ENCODE assay signal across 19 cellular contexts in the genomic region with DNA sequence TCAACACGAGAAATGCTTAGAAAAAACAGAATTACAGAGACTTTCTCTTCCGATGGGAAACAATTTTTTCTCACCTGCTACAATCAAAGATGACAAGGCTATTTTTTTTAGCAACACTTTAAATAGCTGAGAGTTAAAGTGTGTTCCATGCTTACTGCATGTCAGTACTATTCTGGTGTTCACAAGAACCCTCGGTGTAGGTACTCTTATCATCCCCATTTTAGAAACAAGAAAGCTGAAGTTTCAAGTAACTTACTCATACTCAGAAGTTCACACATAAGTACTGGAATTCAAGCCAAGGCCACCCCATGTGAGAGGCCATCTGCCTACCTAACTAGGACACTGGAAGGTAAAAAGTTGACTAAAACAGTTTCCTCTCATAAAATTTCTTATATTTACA. TPM values are rescaled to one million over a fixed set of nuclear protein-coding genes. Genes with fewer than 3 reads are reported as not detected.
DNase-seq lines count a peak whose midpoint lies in the region; ATAC-seq and TF ChIP-seq lines count a peak whose summit lies in the region.
"Had no signal": no experiment of that assay in that cellular context is flagged by ENCODE, and none has a peak within 500 bp of the region (broad histone marks: within the 10 kb centered on the region; RNA-seq: fewer than 3 reads in every experiment).

No MANE protein-coding gene starts in this region.

- TF ChIP-seq POLR2A in heart left ventricle (IDR thresholded peaks at IDR 0.05) (no peak), vagina (IDR thresholded peaks at IDR 0.05) (no peak)

- H3K4me1 ChIP-seq in heart left ventricle: peaks cover 0 to 37% (median 9%) of the 10 kb centered on the region in 12 donors
- H3K4me1 ChIP-seq in vagina: peaks cover 11% of the 10 kb centered on the region

- WGBS in heart left ventricle, 4 donors: 50 to 63% (median 57%) methylated on average over 3 of the region's 3 CpGs

- intact Hi-C loops in heart left ventricle (cut with DNase I) (loop anchor here in 1 of 10 donors (5.0 kb wide), 1 partner anchor 49 kb away; no protein-coding TSS in a partner anchor), vagina (cut with DNase I) (no loop called here)

- H3K36me3 ChIP-seq in heart left ventricle (no peaks in the 10 kb centered on the region), H7 (replicated peaks; ENCODE audit: control insufficient read depth, insufficient read depth, low read length) (no peaks in the 10 kb centered on the region), vagina (no peaks in the 10 kb centered on the region)
- H3K36me3 ChIP-seq: neutrophil had no signal

- no peak for DNase-seq in heart left ventricle
- no peak for DNase-seq in H7
- no peak for DNase-seq in vagina (ENCODE audit: extremely low spot score in 2 of 2)
- no peak for DNase-seq in COLO829 (ENCODE audit: low spot score)
- DNase-seq: activated B cell treated with CpG ODN at 0.5 μM for 24 hours; activated CD8-positive, alpha-beta memory T cell treated with anti-CD3 and anti-CD28 coated beads, Interleukin-2, amount 10 ng/mL, durations not matched to agents 7 days and 5 days; activated gamma-delta T cell treated with Interleukin-2 at 50 U/mL for 16 hours; Calu3; GM23248; NCI-H2029; trophoblast cell had no signal

- H3K4me3 ChIP-seq in heart left ventricle: no peak overlapping the region
- H3K4me3 ChIP-seq in H7 (ENCODE audit: insufficient read depth, low read depth, low read length): no peak overlapping the region
- H3K4me3 ChIP-seq in vagina: no peak overlapping the region
- H3K4me3 ChIP-seq: GM23248 had no signal

- peak overlapping the region; percentile 15 to 93 (median 84) for H3K27ac ChIP-seq in heart left ventricle
- no peak overlapping the region for H3K27ac ChIP-seq in vagina
- H3K27ac ChIP-seq: epithelial cell of prostate, GM23248, neutrophil had no signal

- H3K9me3 ChIP-seq in heart left ventricle (no peaks in the 10 kb centered on the region), vagina (no peaks in the 10 kb centered on the region)
- H3K9me3 ChIP-seq: neutrophil had no signal

- TF ChIP-seq CTCF in heart left ventricle (IDR thresholded peaks at IDR 0.05) (no peak), vagina (IDR thresholded peaks at IDR 0.05) (no peak)

- ATAC-seq in GM18498 (IDR thresholded peaks at IDR 0.05; ENCODE audit: unreplicated experiment): peak; percentile 84
- ATAC-seq in GM19351 (IDR thresholded peaks at IDR 0.05; ENCODE audit: unreplicated experiment): peak; percentile 92
- peak; percentile 90 for ATAC-seq in HG02885 (IDR thresholded peaks at IDR 0.05; ENCODE audit: poor library complexity, unreplicated experiment)
- ATAC-seq in heart left ventricle: peak in 3 of 4 donors; percentile 39 to 54 (median 54)
- no peak for ATAC-seq in HG03196 (IDR thresholded peaks at IDR 0.05; ENCODE audit: unreplicated experiment)
- ATAC-seq: activated CD8-positive, alpha-beta memory T cell treated with anti-CD3 and anti-CD28 coated beads, Interleukin-2, amount 10 ng/mL, durations not matched to agents 7 days and 5 days; stimulated activated effector memory CD8-positive, alpha-beta T cell treated with anti-CD3 and anti-CD28 coated beads, Interleukin-12 subunit alpha, Interleukin-12 subunit beta, amount 100 ng/mL, for 72 hours had no signal

- H3K27me3 ChIP-seq in heart left ventricle (no peaks in the 10 kb centered on the region), H7 (ENCODE audit: control insufficient read depth, insufficient read depth, low read length) (no peaks in the 10 kb centered on the region), vagina (no peaks in the 10 kb centered on the region)
- H3K27me3 ChIP-seq: neutrophil had no signal

RNA-seq across cellular contexts. Expression of a gene that starts 9.0 kb away (rescaled TPM):
- total RNA-seq in heart left ventricle (10 to 100 TPM; 12.0 to 35.7 (median 28.0) TPM), vagina (10.3 TPM)
- 10 to 100 TPM in 1 of 2 donors, 1 to 10 TPM in 1; 9.1 to 16.6 TPM for polyA plus RNA-seq in heart left ventricle
- total RNA-seq in H7 (2014; rRNA removed; shearing (Covaris generic)): 0.22 and 0.31 TPM in 2 replicates
- total RNA-seq: activated B cell treated with CpG ODN at 0.5 μM for 24 hours, MCF 10A had no signal
